ENCODE assay signal across 15 cellular contexts in genomic region chr11:128409476-128409875, GRCh38.
DNase-seq lines count a peak whose midpoint lies in the region; ATAC-seq and TF ChIP-seq lines count a peak whose summit lies in the region.
"Had no signal": no experiment of that assay in that cellular context is flagged by ENCODE, and none has a peak within 500 bp of the region (broad histone marks: within the 10 kb centered on the region; RNA-seq: fewer than 3 reads in every experiment).

No MANE protein-coding gene starts in this region.

- no peaks in the 10 kb centered on the region for H3K27me3 ChIP-seq in adipocyte (replicated peaks; ENCODE audit: control insufficient read depth, insufficient read depth, low read length)

- no peaks in the 10 kb centered on the region for H3K9me3 ChIP-seq in adipocyte (ENCODE audit: control insufficient read depth, low read length)

- no peak for TF ChIP-seq CTCF in fibroblast of pulmonary artery (IDR thresholded peaks at IDR 0.05; ENCODE audit: low read length, missing control alignments)

- no peaks in the 10 kb centered on the region for H3K36me3 Mint-ChIP-seq in activated naive CD8-positive, alpha-beta T cell
- H3K36me3 Mint-ChIP-seq in activated naive CD8-positive, alpha-beta T cell treated with anti-CD3 and anti-CD28 coated beads, Interleukin-2, amount 50 U/mL, for 24 hours (ENCODE audit: low read depth), result no peaks in the 10 kb centered on the region
- H3K36me3 Mint-ChIP-seq: stimulated activated memory B cell treated with anti-CD40 and anti-IgM and Interleukin-4, amounts not matched to agents 10 μg/mL and 1 μg/mL and 100 μg/mL, for 72 hours; WTC11 had no signal

- H3K4me3 ChIP-seq in adipocyte (ENCODE audit: low read length) (no peak overlapping the region), fibroblast of pulmonary artery (replicated peaks; ENCODE audit: low read depth, low read length) (no peak overlapping the region)
- H3K4me3 ChIP-seq: lung had no signal

- DNase-seq in activated naive CD8-positive, alpha-beta T cell treated with anti-CD3 and anti-CD28 coated beads, Interleukin-2, amount 50 U/mL, for 24 hours, result no peak
- DNase-seq in adipocyte (ENCODE audit: low read depth) (peak; percentile 75), fibroblast of pulmonary artery (ENCODE audit: low read depth) (peak; percentile 89), NCI-H128 (lab: John Stamatoyannopoulos, UW; ENCODE audit: unreplicated experiment) (no peak), SHP77 treated with DMSO at 0.1 percent for 48 hours (lab: John Stamatoyannopoulos, UW) (no peak)
- DNase-seq: NCI-H2227 treated with DMSO at 0.1 percent for 48 hours, nephron progenitor cell, right cardiac atrium had no signal

- ATAC-seq in activated naive CD8-positive, alpha-beta T cell treated with anti-CD3 and anti-CD28 coated beads, Interleukin-2, amount 50 U/mL, for 24 hours, result no peak
- ATAC-seq in HG03460 (IDR thresholded peaks at IDR 0.05; ENCODE audit: unreplicated experiment) (no peak), HG02970 (IDR thresholded peaks at IDR 0.05; ENCODE audit: low FRiP score, unreplicated experiment) (no peak)
- ATAC-seq: right cardiac atrium; stimulated activated memory B cell treated with anti-CD40 and anti-IgM and Interleukin-4, amounts not matched to agents 10 μg/mL and 1 μg/mL and 100 μg/mL, for 72 hours; WTC11 had no signal

- H3K9ac ChIP-seq in adipocyte (ENCODE audit: low read length), result no peak overlapping the region

- peaks cover 46% of the 10 kb centered on the region for H3K4me1 ChIP-seq in adipocyte (ENCODE audit: control insufficient read depth, insufficient read depth, low read length)

- no peaks in the 10 kb centered on the region for H3K27me3 Mint-ChIP-seq in activated naive CD8-positive, alpha-beta T cell
- H3K27me3 Mint-ChIP-seq in activated naive CD8-positive, alpha-beta T cell treated with anti-CD3 and anti-CD28 coated beads, Interleukin-2, amount 50 U/mL, for 24 hours, result no peaks in the 10 kb centered on the region
- H3K27me3 Mint-ChIP-seq: central memory CD8-positive, alpha-beta T cell; stimulated activated memory B cell treated with anti-CD40 and anti-IgM and Interleukin-4, amounts not matched to agents 10 μg/mL and 1 μg/mL and 100 μg/mL, for 72 hours had no signal

- H3K9me3 Mint-ChIP-seq in activated naive CD8-positive, alpha-beta T cell (ENCODE audit: low read depth), result no peaks in the 10 kb centered on the region
- H3K9me3 Mint-ChIP-seq in activated naive CD8-positive, alpha-beta T cell treated with anti-CD3 and anti-CD28 coated beads, Interleukin-2, amount 50 U/mL, for 24 hours, result no peaks in the 10 kb centered on the region
- H3K9me3 Mint-ChIP-seq: central memory CD8-positive, alpha-beta T cell; stimulated activated memory B cell treated with anti-CD40 and anti-IgM and Interleukin-4, amounts not matched to agents 10 μg/mL and 1 μg/mL and 100 μg/mL, for 72 hours; WTC11 had no signal

- peaks cover 44% of the 10 kb centered on the region for H3K4me1 Mint-ChIP-seq in activated naive CD8-positive, alpha-beta T cell (ENCODE audit: low read depth)
- H3K4me1 Mint-ChIP-seq in activated naive CD8-positive, alpha-beta T cell treated with anti-CD3 and anti-CD28 coated beads, Interleukin-2, amount 50 U/mL, for 24 hours, result peaks cover 41% of the 10 kb centered on the region

- H3K36me3 ChIP-seq in adipocyte (ENCODE audit: control insufficient read depth, insufficient read depth, low read length, severe bottlenecking), result no peaks in the 10 kb centered on the region

- H3K4me3 Mint-ChIP-seq in activated naive CD8-positive, alpha-beta T cell, result no peak overlapping the region
- no peak overlapping the region for H3K4me3 Mint-ChIP-seq in activated naive CD8-positive, alpha-beta T cell treated with anti-CD3 and anti-CD28 coated beads, Interleukin-2, amount 50 U/mL, for 24 hours
- H3K4me3 Mint-ChIP-seq: central memory CD8-positive, alpha-beta T cell; nephron progenitor cell; stimulated activated memory B cell treated with anti-CD40 and anti-IgM and Interleukin-4, amounts not matched to agents 10 μg/mL and 1 μg/mL and 100 μg/mL, for 72 hours; WTC11 had no signal

- H3K27ac Mint-ChIP-seq in activated naive CD8-positive, alpha-beta T cell, result peak overlapping the region; percentile 11
- H3K27ac Mint-ChIP-seq in activated naive CD8-positive, alpha-beta T cell treated with anti-CD3 and anti-CD28 coated beads, Interleukin-2, amount 50 U/mL, for 24 hours, result no peak overlapping the region
- H3K27ac Mint-ChIP-seq: nephron progenitor cell; stimulated activated memory B cell treated with anti-CD40 and anti-IgM and Interleukin-4, amounts not matched to agents 10 μg/mL and 1 μg/mL and 100 μg/mL, for 72 hours; WTC11 had no signal

Comparison
In these comparisons a context has a peak if more than half of its experiments do, and no peak if none do; other contexts are left out.
1. DNase-seq: peak in adipocyte (single experiment) and fibroblast of pulmonary artery (single experiment); none in activated naive CD8-positive, alpha-beta T cell treated with anti-CD3 and anti-CD28 coated beads, Interleukin-2, amount 50 U/mL, for 24 hours (single experiment), NCI-H128 (single experiment) and SHP77 treated with DMSO at 0.1 percent for 48 hours (single experiment).